1 cellular context compared by ENCODE assay signal in genomic region chr10:17984056-17984455, GRCh38.
TF ChIP-seq lines count a peak whose summit lies in the region.

No MANE protein-coding gene starts in this region.

TF ChIP-seq in GM12878, 131 proteins besides CTCF, POLR2A, EP300 and RAD21 (continued from another document):
- TF ChIP-seq CUX1 (IDR thresholded peaks at IDR 0.05; ENCODE audit: insufficient replicate concordance, low read depth, low read length): no peak
- TF ChIP-seq, protein P1, sequence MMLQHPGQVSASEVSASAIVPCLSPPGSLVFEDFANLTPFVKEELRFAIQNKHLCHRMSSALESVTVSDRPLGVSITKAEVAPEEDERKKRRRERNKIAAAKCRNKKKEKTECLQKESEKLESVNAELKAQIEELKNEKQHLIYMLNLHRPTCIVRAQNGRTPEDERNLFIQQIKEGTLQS (IDR thresholded peaks at IDR 0.05; ENCODE audit: borderline replicate concordance, extremely low read depth, low read depth, low read length): no peak
- TF ChIP-seq IKZF2 (IDR thresholded peaks at IDR 0.05): peak; percentile 87 to 90
- TF ChIP-seq NFXL1 (IDR thresholded peaks at IDR 0.05; ENCODE audit: borderline replicate concordance): no peak
- TF ChIP-seq CBX5 (IDR thresholded peaks at IDR 0.05; ENCODE audit: low read depth): 0 out of 2 replicates have a peak, but pooled peaks have one; percentile 20
- TF ChIP-seq, protein P2, sequence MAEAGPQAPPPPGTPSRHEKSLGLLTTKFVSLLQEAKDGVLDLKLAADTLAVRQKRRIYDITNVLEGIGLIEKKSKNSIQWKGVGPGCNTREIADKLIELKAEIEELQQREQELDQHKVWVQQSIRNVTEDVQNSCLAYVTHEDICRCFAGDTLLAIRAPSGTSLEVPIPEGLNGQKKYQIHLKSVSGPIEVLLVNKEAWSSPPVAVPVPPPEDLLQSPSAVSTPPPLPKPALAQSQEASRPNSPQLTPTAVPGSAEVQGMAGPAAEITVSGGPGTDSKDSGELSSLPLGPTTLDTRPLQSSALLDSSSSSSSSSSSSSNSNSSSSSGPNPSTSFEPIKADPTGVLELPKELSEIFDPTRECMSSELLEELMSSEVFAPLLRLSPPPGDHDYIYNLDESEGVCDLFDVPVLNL (IDR thresholded peaks at IDR 0.05; ENCODE audit: low read depth, low read length): no peak
- no peak for TF ChIP-seq USF2 (IDR thresholded peaks at IDR 0.05; ENCODE audit: borderline replicate concordance, low read depth, low read length)
- no peak for TF ChIP-seq ZNF384 (IDR thresholded peaks at IDR 0.05; ENCODE audit: borderline replicate concordance, low read depth, low read length)
- TF ChIP-seq, protein P3, sequence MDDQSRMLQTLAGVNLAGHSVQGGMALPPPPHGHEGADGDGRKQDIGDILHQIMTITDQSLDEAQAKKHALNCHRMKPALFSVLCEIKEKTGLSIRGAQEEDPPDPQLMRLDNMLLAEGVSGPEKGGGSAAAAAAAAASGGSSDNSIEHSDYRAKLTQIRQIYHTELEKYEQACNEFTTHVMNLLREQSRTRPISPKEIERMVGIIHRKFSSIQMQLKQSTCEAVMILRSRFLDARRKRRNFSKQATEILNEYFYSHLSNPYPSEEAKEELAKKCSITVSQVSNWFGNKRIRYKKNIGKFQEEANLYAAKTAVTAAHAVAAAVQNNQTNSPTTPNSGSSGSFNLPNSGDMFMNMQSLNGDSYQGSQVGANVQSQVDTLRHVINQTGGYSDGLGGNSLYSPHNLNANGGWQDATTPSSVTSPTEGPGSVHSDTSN (IDR thresholded peaks at IDR 0.05; ENCODE audit: insufficient replicate concordance, low read depth, low read length): peak; percentile 35
- peak; percentile 66; the same call in 1 of the 2 replicates for TF ChIP-seq EED (IDR thresholded peaks at IDR 0.05; ENCODE audit: low read depth)
- peak; percentile 85 for TF ChIP-seq CBFB (IDR thresholded peaks at IDR 0.05; ENCODE audit: low read depth)
- no peak for TF ChIP-seq NKRF (conservative IDR thresholded peaks at IDR 0.05)
- TF ChIP-seq SUPT20H (IDR thresholded peaks at IDR 0.05; ENCODE audit: borderline replicate concordance, control insufficient read depth, low read depth, low read length): no peak
- TF ChIP-seq MEF2B (IDR thresholded peaks at IDR 0.05; ENCODE audit: partially characterized antibody, poor library complexity, severe bottlenecking): peak; percentile 68
- TF ChIP-seq ETV6 (conservative IDR thresholded peaks at IDR 0.05 in 1 of 2, IDR thresholded peaks at IDR 0.05 in 1 of 2; ENCODE audit: borderline replicate concordance in 1 of 2, low read depth in 1 of 2): no peak; a peak in 1 of 4 replicates
- TF ChIP-seq SKIL (IDR thresholded peaks at IDR 0.05; ENCODE audit: low read depth, poor library complexity, severe bottlenecking): peak; percentile 84
- TF ChIP-seq ELK1 (IDR thresholded peaks at IDR 0.05; ENCODE audit: low read depth, low read length): no peak
- TF ChIP-seq ESRRA (IDR thresholded peaks at IDR 0.05; ENCODE audit: low read length): no peak
- TF ChIP-seq SUZ12 (IDR thresholded peaks at IDR 0.05; ENCODE audit: unreplicated experiment): no peak
- peak; percentile 68; the same call in 1 of the 2 replicates for TF ChIP-seq ZBED1 (IDR thresholded peaks at IDR 0.05; ENCODE audit: borderline replicate concordance)
- peak; percentile 46; the same call in 1 of the 2 replicates for TF ChIP-seq IRF4 (IDR thresholded peaks at IDR 0.05; ENCODE audit: low read depth, low read length)
- peak; percentile 70 for TF ChIP-seq MTA3 (IDR thresholded peaks at IDR 0.05; ENCODE audit: borderline replicate concordance, low read length)
- TF ChIP-seq ASH2L (IDR thresholded peaks at IDR 0.05; ENCODE audit: borderline replicate concordance, low read depth): no peak
- peak; percentile 40; the same call in 1 of the 2 replicates for TF ChIP-seq PAX5 (IDR thresholded peaks at IDR 0.05; ENCODE audit: borderline replicate concordance, low read depth, low read length)
- no peak for TF ChIP-seq RCOR1 (conservative IDR thresholded peaks at IDR 0.05; ENCODE audit: low read depth, low read length)
- no peak for TF ChIP-seq SRF (IDR thresholded peaks at IDR 0.05; ENCODE audit: low read depth in 2 of 2, low read length in 2 of 2)
- TF ChIP-seq ZNF217 (IDR thresholded peaks at IDR 0.05): peak; percentile 91
- TF ChIP-seq ZSCAN29 (IDR thresholded peaks at IDR 0.05): peak; percentile 10; the same call in 1 of the 2 replicates
- TF ChIP-seq NFIC (IDR thresholded peaks at IDR 0.05; ENCODE audit: low read depth, low read length): peak; percentile 86
- peak; percentile 57; the same call in 1 of the 2 replicates for TF ChIP-seq BMI1 (IDR thresholded peaks at IDR 0.05; ENCODE audit: borderline replicate concordance)
- TF ChIP-seq YY1 (IDR thresholded peaks at IDR 0.05; ENCODE audit: low read depth, low read length): no peak
- TF ChIP-seq RUNX3 (IDR thresholded peaks at IDR 0.05; ENCODE audit: low read length): peak; percentile 97
- TF ChIP-seq ZBTB4 (CRISPR knock-in tag; IDR thresholded peaks at IDR 0.05): no peak
- no peak for TF ChIP-seq JUND (IDR thresholded peaks at IDR 0.05; ENCODE audit: low read depth, low read length)
- TF ChIP-seq TCF3 (IDR thresholded peaks at IDR 0.05; ENCODE audit: borderline replicate concordance, insufficient read depth, low read depth, low read length): no peak
